ENCODE assay signal across 7 cellular contexts in genomic region chr7:77026349-77026748, GRCh38. TPM values are rescaled to one million over a fixed set of nuclear protein-coding genes. Genes with fewer than 3 reads are reported as not detected.
"Had no signal": no experiment of that assay in that cellular context is flagged by ENCODE, and none has a peak within 500 bp of the region (broad histone marks: within the 10 kb centered on the region; RNA-seq: fewer than 3 reads in every experiment).

No MANE protein-coding gene starts in this region.

RNA-seq across cellular contexts. Expression of gene SPDYE17, which starts 5.8 kb away (rescaled TPM):
- total RNA-seq: GM23248, GM23338, H1, H4, H7, H9, HFFc6 had no signal
- polyA plus RNA-seq: GM23248, GM23338, H1 had no signal

RNA-seq across cellular contexts. Expression of gene SPDYE18, which starts 36.0 kb away (rescaled TPM):
- total RNA-seq: GM23248, GM23338, H1, H7, H9 had no signal
- polyA plus RNA-seq: GM23248, H1 had no signal
